Comparison of ENCODE assay signal across 13 cellular contexts in the genomic region with DNA sequence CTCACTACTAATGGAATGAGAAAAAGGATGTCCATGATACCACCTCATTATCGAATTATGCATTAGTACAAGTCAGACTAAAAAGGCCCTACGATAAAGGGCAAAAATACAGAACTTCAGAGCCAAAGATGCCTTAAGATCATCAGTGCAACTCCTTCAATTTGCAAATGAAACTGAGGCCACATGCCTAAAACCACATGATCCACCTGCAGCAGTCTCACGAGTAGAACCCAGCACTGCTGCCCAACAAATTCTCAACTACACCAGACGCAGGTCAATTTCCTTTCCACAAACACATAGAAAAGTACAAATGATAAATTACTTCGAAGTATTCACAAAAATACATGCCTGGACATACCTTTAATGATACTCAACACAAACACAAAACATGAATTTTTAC.
"Had no signal": no experiment of that assay in that cellular context is flagged by ENCODE, and none has a peak within 500 bp of the region (broad histone marks: within the 10 kb centered on the region; RNA-seq: fewer than 3 reads in every experiment).

No MANE protein-coding gene starts in this region.

- H3K4me3 ChIP-seq: gastrocnemius medialis, heart right ventricle, thyroid gland, uterus had no signal

- H3K27ac ChIP-seq: gastrocnemius medialis, heart right ventricle, thyroid gland, uterus had no signal

- H3K9me3 ChIP-seq: gastrocnemius medialis, heart right ventricle, thyroid gland, uterus had no signal

- H3K27me3 Mint-ChIP-seq: activated CD4-positive, alpha-beta memory T cell treated with anti-CD3 and anti-CD28 coated beads, Interleukin-2, amount 10 ng/mL, durations not matched to agents 7 days and 5 days had no signal

- H3K4me3 Mint-ChIP-seq: activated CD4-positive, alpha-beta memory T cell treated with anti-CD3 and anti-CD28 coated beads, Interleukin-2, amount 10 ng/mL, durations not matched to agents 7 days and 5 days; activated T-cell treated with anti-CD3 and anti-CD28 coated beads, Interleukin-2, amount 50 U/mL, for 4 hours; endodermal cell had no signal

- DNase-seq: activated CD4-positive, alpha-beta memory T cell treated with anti-CD3 and anti-CD28 coated beads, Interleukin-2, amount 10 ng/mL, durations not matched to agents 7 days and 5 days; activated CD4-positive, alpha-beta T cell treated with anti-CD3 and anti-CD28 coated beads for 1 hour; activated gamma-delta T cell treated with Interleukin-2 at 50 U/mL for 16 hours; activated T-cell treated with anti-CD3 and anti-CD28 coated beads, Interleukin-2, amount 50 U/mL, for 4 hours; endodermal cell; erythroblast; gastrocnemius medialis; heart right ventricle; left colon; stimulated activated CD4-positive, alpha-beta T cell treated with anti-CD3 and anti-CD28 coated beads, Interleukin-1b, Interleukin-23, amount 100 ng/mL, for 48 hours; T-helper 9 cell; thyroid gland; uterus had no signal

- H3K36me3 ChIP-seq: thyroid gland, uterus had no signal

- H3K9me3 Mint-ChIP-seq: activated CD4-positive, alpha-beta memory T cell treated with anti-CD3 and anti-CD28 coated beads, Interleukin-2, amount 10 ng/mL, durations not matched to agents 7 days and 5 days; activated T-cell treated with anti-CD3 and anti-CD28 coated beads, Interleukin-2, amount 50 U/mL, for 4 hours; endodermal cell had no signal

- H3K27me3 ChIP-seq: gastrocnemius medialis, heart right ventricle, thyroid gland, uterus had no signal

- H3K4me1 ChIP-seq: uterus had no signal

- H3K27ac Mint-ChIP-seq: activated CD4-positive, alpha-beta memory T cell treated with anti-CD3 and anti-CD28 coated beads, Interleukin-2, amount 10 ng/mL, durations not matched to agents 7 days and 5 days; endodermal cell had no signal

- ATAC-seq: activated T-cell treated with anti-CD3 and anti-CD28 coated beads, Interleukin-2, amount 50 U/mL, for 4 hours; gastrocnemius medialis; left colon had no signal
